In genomic region chr17:81570896-81571453, GRCh38 we compare ENCODE assay signal across 14 cellular contexts. TPM values are rescaled to one million over a fixed set of nuclear protein-coding genes. Genes with fewer than 3 reads are reported as not detected.
DNase-seq lines count a peak whose midpoint lies in the region; ATAC-seq and TF ChIP-seq lines count a peak whose summit lies in the region.
"Had no signal": no experiment of that assay in that cellular context is flagged by ENCODE, and none has a peak within 500 bp of the region (broad histone marks: within the 10 kb centered on the region; RNA-seq: fewer than 3 reads in every experiment).

No MANE protein-coding gene starts in this region.

- 67 to 90% methylated on average over 1 to 9 of the region's 11 CpGs for WGBS in gastroesophageal sphincter (ENCODE audit: low coverage in 1 of 2), 2 donors

- H3K4me1 Mint-ChIP-seq in activated T-cell treated with anti-CD3 and anti-CD28 coated beads, Interleukin-2, amount 50 U/mL, for 24 hours (ENCODE audit: low read depth): no peaks in the 10 kb centered on the region
- no peaks in the 10 kb centered on the region for H3K4me1 Mint-ChIP-seq in stimulated activated effector memory CD8-positive, alpha-beta T cell treated with anti-CD3 and anti-CD28 coated beads, Interleukin-12 subunit alpha, Interleukin-12 subunit beta, amount 100 ng/mL, for 72 hours
- H3K4me1 Mint-ChIP-seq: B cell had no signal

- no peak overlapping the region for H3K4me3 Mint-ChIP-seq in activated T-cell treated with anti-CD3 and anti-CD28 coated beads, Interleukin-2, amount 50 U/mL, for 24 hours
- no peak overlapping the region for H3K4me3 Mint-ChIP-seq in stimulated activated effector memory CD8-positive, alpha-beta T cell treated with anti-CD3 and anti-CD28 coated beads, Interleukin-12 subunit alpha, Interleukin-12 subunit beta, amount 100 ng/mL, for 72 hours
- H3K4me3 Mint-ChIP-seq: B cell; CD4-positive, alpha-beta memory T cell had no signal

- peak overlapping the region; percentile 33 for H3K27ac Mint-ChIP-seq in activated T-cell treated with anti-CD3 and anti-CD28 coated beads, Interleukin-2, amount 50 U/mL, for 24 hours
- H3K27ac Mint-ChIP-seq in stimulated activated effector memory CD8-positive, alpha-beta T cell treated with anti-CD3 and anti-CD28 coated beads, Interleukin-12 subunit alpha, Interleukin-12 subunit beta, amount 100 ng/mL, for 72 hours: peak overlapping the region; percentile 54
- H3K27ac Mint-ChIP-seq: B cell; CD4-positive, alpha-beta memory T cell had no signal

- H3K27ac ChIP-seq in dorsolateral prefrontal cortex: peak overlapping the region in 39 of 59 donors; percentile 1 to 79 (median 38)
- no peak overlapping the region for H3K27ac ChIP-seq in gastroesophageal sphincter
- H3K27ac ChIP-seq: C4-2B, GM23248 had no signal

- TF ChIP-seq POLR2A in gastroesophageal sphincter (IDR thresholded peaks at IDR 0.05): no peak

- no peak for TF ChIP-seq CTCF in dorsolateral prefrontal cortex (IDR thresholded peaks at IDR 0.05 in 54 of 56, conservative IDR thresholded peaks at IDR 0.05 in 2 of 56; ENCODE audit: low read depth in 1 of 56, partially characterized antibody in 56 of 56)
- no peak for TF ChIP-seq CTCF in gastroesophageal sphincter (IDR thresholded peaks at IDR 0.05)

- no peaks in the 10 kb centered on the region for H3K27me3 Mint-ChIP-seq in activated T-cell treated with anti-CD3 and anti-CD28 coated beads, Interleukin-2, amount 50 U/mL, for 24 hours
- H3K27me3 Mint-ChIP-seq: B cell; CD4-positive, alpha-beta memory T cell had no signal

- no peak for ATAC-seq in stimulated activated effector memory CD8-positive, alpha-beta T cell treated with anti-CD3 and anti-CD28 coated beads, Interleukin-12 subunit alpha, Interleukin-12 subunit beta, amount 100 ng/mL, for 72 hours
- no peak for ATAC-seq in gastroesophageal sphincter
- ATAC-seq: HepG2 had no signal

- TF ChIP-seq EP300 in gastroesophageal sphincter (IDR thresholded peaks at IDR 0.05): no peak

- peaks cover 10 to 24% (median 16%) of the 10 kb centered on the region in 3 donors for H3K4me1 ChIP-seq in gastroesophageal sphincter

- H3K36me3 Mint-ChIP-seq in activated T-cell treated with anti-CD3 and anti-CD28 coated beads, Interleukin-2, amount 50 U/mL, for 24 hours (ENCODE audit: low read depth): peaks cover 93% of the 10 kb centered on the region
- peaks cover 95% of the 10 kb centered on the region for H3K36me3 Mint-ChIP-seq in stimulated activated effector memory CD8-positive, alpha-beta T cell treated with anti-CD3 and anti-CD28 coated beads, Interleukin-12 subunit alpha, Interleukin-12 subunit beta, amount 100 ng/mL, for 72 hours

- DNase-seq in activated T-cell treated with anti-CD3 and anti-CD28 coated beads, Interleukin-2, amount 50 U/mL, for 24 hours: no peak
- DNase-seq in activated T-cell treated with anti-CD3 and anti-CD28 coated beads, Interleukin-2, amount 50 U/mL, for 1 hour: no peak
- DNase-seq in NCI-H2171 treated with DMSO at 0.1 percent for 48 hours (lab: John Stamatoyannopoulos, UW) (peak; percentile 69), dorsolateral prefrontal cortex (peak in 1 of 10 donors; percentile 46), H4 (ENCODE audit: low spot score) (no peak), NCI-H1417 (lab: John Stamatoyannopoulos, UW) (no peak)
- no peak for DNase-seq in stimulated activated effector memory CD8-positive, alpha-beta T cell treated with anti-CD3 and anti-CD28 coated beads, Interleukin-12 subunit alpha, Interleukin-12 subunit beta, amount 100 ng/mL, for 72 hours (ENCODE audit: low spot score in 2 of 2)
- DNase-seq: CD4-positive, alpha-beta memory T cell; GM23248; H7 had no signal

- H3K9me3 ChIP-seq in gastroesophageal sphincter: no peaks in the 10 kb centered on the region

- no peaks in the 10 kb centered on the region for H3K27me3 ChIP-seq in dorsolateral prefrontal cortex
- no peaks in the 10 kb centered on the region for H3K27me3 ChIP-seq in gastroesophageal sphincter

- no peaks in the 10 kb centered on the region for H3K9me3 Mint-ChIP-seq in activated T-cell treated with anti-CD3 and anti-CD28 coated beads, Interleukin-2, amount 50 U/mL, for 24 hours
- H3K9me3 Mint-ChIP-seq in stimulated activated effector memory CD8-positive, alpha-beta T cell treated with anti-CD3 and anti-CD28 coated beads, Interleukin-12 subunit alpha, Interleukin-12 subunit beta, amount 100 ng/mL, for 72 hours: no peaks in the 10 kb centered on the region
- H3K9me3 Mint-ChIP-seq: CD4-positive, alpha-beta memory T cell had no signal

- intact Hi-C loops in dorsolateral prefrontal cortex (cut with DNase I): no loop called here

- H3K4me3 ChIP-seq in dorsolateral prefrontal cortex (no peak overlapping the region), gastroesophageal sphincter (no peak overlapping the region)
- H3K4me3 ChIP-seq: GM23248 had no signal

- peaks cover 0 to 83% of the 10 kb centered on the region in 2 donors for H3K36me3 ChIP-seq in gastroesophageal sphincter

RNA-seq across cellular contexts. Expression of gene FAAP100, which starts 18.8 kb away (rescaled TPM):
- total RNA-seq in dorsolateral prefrontal cortex (10 to 100 TPM; 11.9 to 29.9 (median 19.3) TPM), gastroesophageal sphincter (10 to 100 TPM; 14.6 to 32.1 (median 20.7) TPM)
- 6.6 and 7.4 TPM in 2 replicates for total RNA-seq in H4 (2014; rRNA removed; shearing (Covaris generic))

RNA-seq across cellular contexts. Expression of gene FSCN2, which starts 42.8 kb away (rescaled TPM):
- 1 to 10 TPM in 111 of 120 experiments, under 1 TPM in 9; 0.52 to 5.1 (median 2.0) TPM for total RNA-seq in dorsolateral prefrontal cortex
- 0.27 TPM in 1 of 2 replicates, not detected in the other for total RNA-seq in H4 (2014; rRNA removed; shearing (Covaris generic))
- total RNA-seq in gastroesophageal sphincter: 1 to 10 TPM in 2 of 4 donors, under 1 TPM in 2; 0.49 to 2.1 (median 1.0) TPM
- total RNA-seq: H7, HepG2 had no signal

RNA-seq across cellular contexts. Expression of gene ACTG1, which starts 58.4 kb away (rescaled TPM):
- 1,000 to 10,000 TPM in 85 of 120 experiments, 100 to 1,000 TPM in 35; 558 to 1,589 (median 1,117) TPM for total RNA-seq in dorsolateral prefrontal cortex
- total RNA-seq in H4 (2014; rRNA removed; shearing (Covaris generic)): 1,105 and 1,576 TPM in 2 replicates
- total RNA-seq in gastroesophageal sphincter: 1,000 to 10,000 TPM in 3 of 4 donors, 100 to 1,000 TPM in 1; 829 to 1,848 (median 1,550) TPM

Comparison
In these comparisons a context has a peak if more than half of its experiments do, and no peak if none do; other contexts are left out.
1. H3K27ac ChIP-seq: peak in dorsolateral prefrontal cortex (39 of 59); none in gastroesophageal sphincter (0 of 4).